Comparison of ENCODE assay signal across 14 cellular contexts in the genomic region with DNA sequence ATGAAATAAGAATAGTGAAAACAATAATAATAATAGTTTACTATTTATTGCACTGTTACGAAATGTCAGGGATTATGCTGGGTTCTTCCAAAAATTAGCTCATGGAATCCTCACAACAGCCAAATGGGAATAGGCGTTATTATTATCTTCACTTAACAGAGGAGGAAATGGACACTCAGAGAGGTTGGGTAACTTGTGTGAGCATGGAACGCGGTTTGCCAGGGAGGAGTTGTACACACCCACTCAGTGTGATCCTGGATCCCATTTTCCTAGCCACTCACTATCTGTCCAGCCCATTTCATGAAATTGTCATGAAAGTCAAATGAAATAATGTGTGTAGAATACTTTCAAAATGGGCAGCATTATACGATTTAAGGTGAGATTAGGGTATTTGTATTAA. TPM values are rescaled to one million over a fixed set of nuclear protein-coding genes. Genes with fewer than 3 reads are reported as not detected.
"Had no signal": no experiment of that assay in that cellular context is flagged by ENCODE, and none has a peak within 500 bp of the region (broad histone marks: within the 10 kb centered on the region; RNA-seq: fewer than 3 reads in every experiment).

No MANE protein-coding gene starts in this region.

- H3K27me3 Mint-ChIP-seq: activated naive CD8-positive, alpha-beta T cell treated with anti-CD3 and anti-CD28 coated beads, Interleukin-2, amount 10 ng/mL, durations not matched to agents 7 days and 5 days had no signal

- FAIRE-seq: bronchial epithelial cell, kidney, pancreas had no signal

- H3K9me3 ChIP-seq: ascending aorta, esophagus muscularis mucosa, pancreas had no signal

- H3K27me3 ChIP-seq: ascending aorta, esophagus muscularis mucosa, pancreas had no signal

- DNase-seq: activated CD4-positive, alpha-beta T cell treated with anti-CD3 and anti-CD28 coated beads for 1 hour; activated CD4-positive, alpha-beta T cell treated with anti-CD3 and anti-CD28 coated beads, Interleukin-2, amount 50 U/mL, for 48 hours; activated naive CD8-positive, alpha-beta T cell treated with anti-CD3 and anti-CD28 coated beads, Interleukin-2, amount 10 ng/mL, durations not matched to agents 7 days and 5 days; activated T-cell treated with anti-CD3 and anti-CD28 coated beads for 4 hours; kidney; midbrain; stimulated activated naive CD8-positive, alpha-beta T cell treated with anti-CD3 and anti-CD28 coated beads, Interleukin-15, Interleukin-2, amounts not matched to agents 100 U/mL and 50 U/mL, for 24 hours had no signal

- H3K4me3 ChIP-seq: ascending aorta, esophagus muscularis mucosa, pancreas had no signal

- ATAC-seq: pancreas; stimulated activated naive CD8-positive, alpha-beta T cell treated with anti-CD3 and anti-CD28 coated beads, Interleukin-15, Interleukin-2, amounts not matched to agents 100 U/mL and 50 U/mL, for 24 hours had no signal

- H3K27ac ChIP-seq: ascending aorta, pancreas had no signal

- H3K9me3 Mint-ChIP-seq: activated naive CD8-positive, alpha-beta T cell treated with anti-CD3 and anti-CD28 coated beads, Interleukin-2, amount 10 ng/mL, durations not matched to agents 7 days and 5 days had no signal

- H3K4me3 Mint-ChIP-seq: activated naive CD8-positive, alpha-beta T cell treated with anti-CD3 and anti-CD28 coated beads, Interleukin-2, amount 10 ng/mL, durations not matched to agents 7 days and 5 days had no signal

RNA-seq across cellular contexts. Expression of gene TUBB1, which starts 33.6 kb away (rescaled TPM):
- total RNA-seq: activated naive CD8-positive, alpha-beta T cell treated with anti-CD3 and anti-CD28 coated beads, Interleukin-2, amount 10 ng/mL, durations not matched to agents 7 days and 5 days; ascending aorta; bronchial epithelial cell; kidney; renal cortical epithelial cell; T-helper 2 cell treated with Interferon-gamma antibody and Interleukin-4, amounts not matched to agents 100 ng/mL and 5 ng/mL, for 36 hours; ureter had no signal
